2 cellular contexts compared by ENCODE assay signal in the genomic region with DNA sequence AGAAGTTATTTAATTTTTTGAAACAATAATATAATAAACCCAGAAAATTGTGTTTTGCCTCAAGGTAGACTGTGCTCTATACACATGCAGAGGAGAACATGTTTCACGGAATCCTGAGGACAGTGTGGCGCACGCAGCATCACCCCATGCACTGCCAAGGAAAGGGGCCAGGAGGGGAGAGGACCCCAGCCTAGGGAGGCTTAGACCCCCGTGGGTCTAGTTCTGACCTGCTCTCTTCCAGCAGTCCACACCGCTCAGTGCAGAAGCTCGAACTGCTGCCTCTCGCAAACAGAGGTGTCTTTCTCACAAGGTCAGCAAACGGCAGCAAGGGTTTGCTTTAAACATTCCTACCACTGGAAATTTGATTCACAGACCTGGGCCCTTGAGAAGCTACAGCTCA.
TF ChIP-seq lines count a peak whose summit lies in the region.

No MANE protein-coding gene starts in this region.

TF ChIP-seq in GM23338, 12 proteins besides CTCF, POLR2A, EP300 and RAD21 (continued from another document):
- TF ChIP-seq REST (IDR thresholded peaks at IDR 0.05; ENCODE audit: unreplicated experiment) (no peak), ZNF114 (CRISPR knock-in tag; IDR thresholded peaks at IDR 0.05) (no peak), ZNF331 (CRISPR knock-in tag; IDR thresholded peaks at IDR 0.05; ENCODE audit: low read depth) (no peak), CREB1 (CRISPR knock-in tag; IDR thresholded peaks at IDR 0.05; ENCODE audit: low read depth) (no peak), NANOG (IDR thresholded peaks at IDR 0.05; ENCODE audit: borderline replicate concordance) (no peak), POLR2AphosphoS5 (IDR thresholded peaks at IDR 0.05; ENCODE audit: low read depth) (no peak), JUNB (IDR thresholded peaks at IDR 0.05; ENCODE audit: unreplicated experiment) (no peak), STAT1 (IDR thresholded peaks at IDR 0.05; ENCODE audit: unreplicated experiment) (no peak)
- TF ChIP-seq, protein P1, sequence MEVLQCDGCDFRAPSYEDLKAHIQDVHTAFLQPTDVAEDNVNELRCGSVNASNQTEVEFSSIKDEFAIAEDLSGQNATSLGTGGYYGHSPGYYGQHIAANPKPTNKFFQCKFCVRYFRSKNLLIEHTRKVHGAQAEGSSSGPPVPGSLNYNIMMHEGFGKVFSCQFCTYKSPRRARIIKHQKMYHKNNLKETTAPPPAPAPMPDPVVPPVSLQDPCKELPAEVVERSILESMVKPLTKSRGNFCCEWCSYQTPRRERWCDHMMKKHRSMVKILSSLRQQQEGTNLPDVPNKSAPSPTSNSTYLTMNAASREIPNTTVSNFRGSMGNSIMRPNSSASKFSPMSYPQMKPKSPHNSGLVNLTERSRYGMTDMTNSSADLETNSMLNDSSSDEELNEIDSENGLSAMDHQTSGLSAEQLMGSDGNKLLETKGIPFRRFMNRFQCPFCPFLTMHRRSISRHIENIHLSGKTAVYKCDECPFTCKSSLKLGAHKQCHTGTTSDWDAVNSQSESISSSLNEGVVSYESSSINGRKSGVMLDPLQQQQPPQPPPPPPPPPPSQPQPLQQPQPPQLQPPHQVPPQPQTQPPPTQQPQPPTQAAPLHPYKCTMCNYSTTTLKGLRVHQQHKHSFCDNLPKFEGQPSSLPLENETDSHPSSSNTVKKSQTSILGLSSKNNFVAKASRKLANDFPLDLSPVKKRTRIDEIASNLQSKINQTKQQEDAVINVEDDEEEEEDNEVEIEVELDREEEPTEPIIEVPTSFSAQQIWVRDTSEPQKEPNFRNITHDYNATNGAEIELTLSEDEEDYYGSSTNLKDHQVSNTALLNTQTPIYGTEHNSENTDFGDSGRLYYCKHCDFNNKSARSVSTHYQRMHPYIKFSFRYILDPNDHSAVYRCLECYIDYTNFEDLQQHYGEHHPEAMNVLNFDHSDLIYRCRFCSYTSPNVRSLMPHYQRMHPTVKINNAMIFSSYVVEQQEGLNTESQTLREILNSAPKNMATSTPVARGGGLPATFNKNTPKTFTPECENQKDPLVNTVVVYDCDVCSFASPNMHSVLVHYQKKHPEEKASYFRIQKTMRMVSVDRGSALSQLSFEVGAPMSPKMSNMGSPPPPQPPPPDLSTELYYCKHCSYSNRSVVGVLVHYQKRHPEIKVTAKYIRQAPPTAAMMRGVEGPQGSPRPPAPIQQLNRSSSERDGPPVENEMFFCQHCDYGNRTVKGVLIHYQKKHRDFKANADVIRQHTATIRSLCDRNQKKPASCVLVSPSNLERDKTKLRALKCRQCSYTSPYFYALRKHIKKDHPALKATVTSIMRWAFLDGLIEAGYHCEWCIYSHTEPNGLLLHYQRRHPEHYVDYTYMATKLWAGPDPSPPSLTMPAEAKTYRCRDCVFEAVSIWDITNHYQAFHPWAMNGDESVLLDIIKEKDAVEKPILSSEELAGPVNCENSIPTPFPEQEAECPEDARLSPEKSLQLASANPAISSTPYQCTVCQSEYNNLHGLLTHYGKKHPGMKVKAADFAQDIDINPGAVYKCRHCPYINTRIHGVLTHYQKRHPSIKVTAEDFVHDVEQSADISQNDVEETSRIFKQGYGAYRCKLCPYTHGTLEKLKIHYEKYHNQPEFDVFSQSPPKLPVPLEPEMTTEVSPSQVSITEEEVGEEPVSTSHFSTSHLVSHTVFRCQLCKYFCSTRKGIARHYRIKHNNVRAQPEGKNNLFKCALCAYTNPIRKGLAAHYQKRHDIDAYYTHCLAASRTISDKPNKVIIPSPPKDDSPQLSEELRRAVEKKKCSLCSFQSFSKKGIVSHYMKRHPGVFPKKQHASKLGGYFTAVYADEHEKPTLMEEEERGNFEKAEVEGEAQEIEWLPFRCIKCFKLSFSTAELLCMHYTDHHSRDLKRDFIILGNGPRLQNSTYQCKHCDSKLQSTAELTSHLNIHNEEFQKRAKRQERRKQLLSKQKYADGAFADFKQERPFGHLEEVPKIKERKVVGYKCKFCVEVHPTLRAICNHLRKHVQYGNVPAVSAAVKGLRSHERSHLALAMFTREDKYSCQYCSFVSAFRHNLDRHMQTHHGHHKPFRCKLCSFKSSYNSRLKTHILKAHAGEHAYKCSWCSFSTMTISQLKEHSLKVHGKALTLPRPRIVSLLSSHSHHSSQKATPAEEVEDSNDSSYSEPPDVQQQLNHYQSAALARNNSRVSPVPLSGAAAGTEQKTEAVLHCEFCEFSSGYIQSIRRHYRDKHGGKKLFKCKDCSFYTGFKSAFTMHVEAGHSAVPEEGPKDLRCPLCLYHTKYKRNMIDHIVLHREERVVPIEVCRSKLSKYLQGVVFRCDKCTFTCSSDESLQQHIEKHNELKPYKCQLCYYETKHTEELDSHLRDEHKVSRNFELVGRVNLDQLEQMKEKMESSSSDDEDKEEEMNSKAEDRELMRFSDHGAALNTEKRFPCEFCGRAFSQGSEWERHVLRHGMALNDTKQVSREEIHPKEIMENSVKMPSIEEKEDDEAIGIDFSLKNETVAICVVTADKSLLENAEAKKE (CRISPR knock-in tag; IDR thresholded peaks at IDR 0.05) = no peak
- TF ChIP-seq, protein P2, sequence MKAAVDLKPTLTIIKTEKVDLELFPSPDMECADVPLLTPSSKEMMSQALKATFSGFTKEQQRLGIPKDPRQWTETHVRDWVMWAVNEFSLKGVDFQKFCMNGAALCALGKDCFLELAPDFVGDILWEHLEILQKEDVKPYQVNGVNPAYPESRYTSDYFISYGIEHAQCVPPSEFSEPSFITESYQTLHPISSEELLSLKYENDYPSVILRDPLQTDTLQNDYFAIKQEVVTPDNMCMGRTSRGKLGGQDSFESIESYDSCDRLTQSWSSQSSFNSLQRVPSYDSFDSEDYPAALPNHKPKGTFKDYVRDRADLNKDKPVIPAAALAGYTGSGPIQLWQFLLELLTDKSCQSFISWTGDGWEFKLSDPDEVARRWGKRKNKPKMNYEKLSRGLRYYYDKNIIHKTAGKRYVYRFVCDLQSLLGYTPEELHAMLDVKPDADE (IDR thresholded peaks at IDR 0.05) = no peak

TF ChIP-seq in WTC11, 78 proteins besides CTCF, POLR2A, EP300 and RAD21 (continued from another document):
- no peak for TF ChIP-seq PRRX2 (CRISPR knock-in tag; IDR thresholded peaks at IDR 0.05)
- TF ChIP-seq ZNF263 (CRISPR knock-in tag; IDR thresholded peaks at IDR 0.05; ENCODE audit: low read depth) = no peak
- TF ChIP-seq NFYB (CRISPR knock-in tag; conservative IDR thresholded peaks at IDR 0.05; ENCODE audit: low read depth) = no peak
- TF ChIP-seq E2F1 (CRISPR knock-in tag; IDR thresholded peaks at IDR 0.05) = no peak
- TF ChIP-seq FOXP1 (CRISPR knock-in tag; IDR thresholded peaks at IDR 0.05; ENCODE audit: borderline replicate concordance) = no peak
- no peak for TF ChIP-seq MXD4 (CRISPR knock-in tag; IDR thresholded peaks at IDR 0.05; ENCODE audit: borderline replicate concordance)
